ENCODE assay signal across 15 cellular contexts in the genomic region with DNA sequence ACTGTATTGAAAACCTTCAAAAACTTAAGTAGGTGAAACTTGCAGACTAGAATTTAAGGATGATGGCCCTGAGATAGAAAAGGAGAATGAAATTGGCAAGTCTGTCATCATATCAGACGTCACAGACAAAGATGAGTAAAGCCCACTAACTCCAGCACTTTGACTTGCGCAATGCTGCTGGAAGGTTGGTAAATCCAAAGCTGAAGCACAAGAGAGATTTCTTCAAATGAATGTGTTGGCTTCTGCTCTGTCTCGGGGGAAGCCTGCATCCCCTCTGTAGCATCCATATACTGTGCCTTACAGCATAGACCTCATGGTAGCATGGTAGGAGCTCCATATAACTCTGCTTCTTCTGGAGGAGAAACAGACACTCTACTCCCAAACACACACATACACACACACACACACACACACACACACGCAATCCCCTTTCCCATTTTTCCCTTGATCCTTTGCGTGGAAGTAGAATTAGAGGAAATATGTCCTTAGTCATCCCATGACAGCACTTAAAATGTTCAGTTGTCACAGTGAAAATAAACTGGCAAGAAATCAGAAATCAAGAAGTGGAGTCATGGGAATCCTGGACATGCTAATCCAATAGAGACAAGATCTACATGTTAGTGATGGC.
DNase-seq lines count a peak whose midpoint lies in the region; ATAC-seq, FAIRE-seq and TF ChIP-seq lines count a peak whose summit lies in the region.
"Had no signal": no experiment of that assay in that cellular context is flagged by ENCODE, and none has a peak within 500 bp of the region (broad histone marks: within the 10 kb centered on the region; RNA-seq: fewer than 3 reads in every experiment).

No MANE protein-coding gene starts in this region.

- FAIRE-seq in GM19239 (lab: Jason Lieb, UNC) = peak; percentile 55
- FAIRE-seq: D721Med had no signal

- DNase-seq in GM19239 (ENCODE audit: insufficient read length, low spot score) (no peak), NOMO-1 (lab: John Stamatoyannopoulos, UW; ENCODE audit: unreplicated experiment in 2 of 2) (peak; percentile 69 to 85), fibroblast of pulmonary artery (ENCODE audit: low read depth) (peak; percentile 89), gastrocnemius medialis (peak; percentile 45 to 77), NCI-H82 (lab: John Stamatoyannopoulos, UW) (no peak), NCI-H510A treated with DMSO at 0.1 percent for 48 hours (lab: John Stamatoyannopoulos, UW) (no peak)
- DNase-seq: activated CD8-positive, alpha-beta memory T cell treated with anti-CD3 and anti-CD28 coated beads for 24 hours; NCI-H1436; NK-92 treated with Interleukin-12 subunit alpha and Interleukin-12 subunit beta, amount 100 ng/mL, for 24 hours; posterior cingulate gyrus; stimulated activated CD4-positive, alpha-beta T cell treated with anti-CD3 and anti-CD28 coated beads, Interleukin-4, amount 100 ng/mL, for 24 hours; T-helper 17 cell had no signal

- peak overlapping the region; percentile 25 to 64 (median 43) for H3K27ac ChIP-seq in gastrocnemius medialis

- no peak for TF ChIP-seq POLR2A in gastrocnemius medialis (IDR thresholded peaks at IDR 0.05)

- H3K9me3 ChIP-seq in gastrocnemius medialis = no peaks in the 10 kb centered on the region

- H3K4me1 ChIP-seq in gastrocnemius medialis = peaks cover 13 to 32% of the 10 kb centered on the region in 2 donors

- no peaks in the 10 kb centered on the region for H3K27me3 ChIP-seq in gastrocnemius medialis

- intact Hi-C loops in gastrocnemius medialis (cut with DNase I; ENCODE audit: low total_unique reads) = no loop called here

- TF ChIP-seq CTCF in fibroblast of pulmonary artery (IDR thresholded peaks at IDR 0.05; ENCODE audit: low read length, missing control alignments) (no peak), gastrocnemius medialis (IDR thresholded peaks at IDR 0.05 in 4 of 5, conservative IDR thresholded peaks at IDR 0.05 in 1 of 5) (no peak)

- no peaks in the 10 kb centered on the region for H3K36me3 ChIP-seq in gastrocnemius medialis

- peak; percentile 74 to 78 for ATAC-seq in gastrocnemius medialis
- ATAC-seq in HG03108 (IDR thresholded peaks at IDR 0.05; ENCODE audit: unreplicated experiment) = no peak
- no peak for ATAC-seq in GM21526 (IDR thresholded peaks at IDR 0.05; ENCODE audit: low FRiP score, unreplicated experiment)
- ATAC-seq: T-helper 17 cell had no signal

- no peak overlapping the region for H3K4me3 ChIP-seq in fibroblast of pulmonary artery (replicated peaks; ENCODE audit: low read depth, low read length)
- H3K4me3 ChIP-seq in gastrocnemius medialis = no peak overlapping the region

- in situ Hi-C loops in gastrocnemius medialis (cut with MboI; ENCODE audit: low sequenced_read_pairs in 4 of 4) = no loop called here

Comparison
In these comparisons a context has a peak if more than half of its experiments do, and no peak if none do; other contexts are left out.
1. DNase-seq: peak in NOMO-1 (2 of 2), fibroblast of pulmonary artery (single experiment) and gastrocnemius medialis (2 of 2); none in GM19239 (single experiment), NCI-H82 (single experiment) and NCI-H510A treated with DMSO at 0.1 percent for 48 hours (single experiment).
2. ATAC-seq: peak in gastrocnemius medialis (2 of 2); none in HG03108 (single experiment) and GM21526 (single experiment).